In the genomic region with DNA sequence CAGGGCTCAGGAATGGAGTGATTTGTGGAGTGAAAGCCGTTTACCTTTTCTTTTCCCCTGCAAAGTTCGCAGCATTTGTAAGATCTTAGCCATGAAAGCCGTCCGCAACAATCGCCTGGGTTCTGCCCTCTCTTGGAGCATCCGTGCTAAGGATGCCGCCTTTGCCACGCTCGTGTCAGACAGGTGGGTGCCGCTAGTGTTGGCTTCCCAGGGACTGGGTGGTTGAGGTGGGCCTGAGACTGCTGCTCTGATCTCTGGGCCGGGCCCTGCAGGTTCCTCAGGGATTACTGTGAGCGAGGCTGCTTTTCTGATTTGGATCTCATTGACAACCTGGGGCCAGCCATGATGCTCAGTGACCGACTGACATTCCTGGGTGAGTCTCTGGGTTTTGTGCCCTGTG, we compare ENCODE assay signal across 29 cellular contexts.
"Had no signal": no experiment of that assay in that cellular context is flagged by ENCODE, and none has a peak within 500 bp of the region (broad histone marks: within the 10 kb centered on the region; RNA-seq: fewer than 3 reads in every experiment).

No MANE protein-coding gene starts in this region.

- DNase-seq: activated CD4-positive, alpha-beta memory T cell treated with anti-CD3 and anti-CD28 coated beads for 36 hours; activated CD4-positive, alpha-beta T cell treated with anti-CD3 and anti-CD28 coated beads for 36 hours; activated CD4-positive, alpha-beta T cell treated with anti-CD3 and anti-CD28 coated beads, Interleukin-2, amount 10 ng/mL, durations not matched to agents 24 days and 14 days; activated CD4-positive, CD25-positive, alpha-beta regulatory T cell; activated CD4-positive, CD25-positive, alpha-beta regulatory T cell treated with anti-CD3 and anti-CD28 coated beads, Interleukin-2, amount 50 U/mL, for 72 hours; activated CD8-positive, alpha-beta memory T cell treated with anti-CD3 and anti-CD28 coated beads, Interleukin-2, amount 10 ng/mL, durations not matched to agents 7 days and 5 days; activated CD8-positive, alpha-beta memory T cell treated with anti-CD3 and anti-CD28 coated beads, Interleukin-2, amount 50 U/mL, for 4 hours; activated CD8-positive, alpha-beta T cell treated with anti-CD3 and anti-CD28 coated beads, Interleukin-2, amount 10 ng/mL, durations not matched to agents 7 days and 5 days; activated effector memory CD4-positive, alpha-beta T cell treated with anti-CD3 and anti-CD28 coated beads, Interleukin-2, amount 50 U/mL, for 16 hours; activated naive CD4-positive, alpha-beta T cell treated with anti-CD3 and anti-CD28 coated beads for 36 hours; activated naive CD8-positive, alpha-beta T cell treated with anti-CD3 and anti-CD28 coated beads for 36 hours; activated naive CD8-positive, alpha-beta T cell treated with anti-CD3 and anti-CD28 coated beads, Interleukin-2, amount 50 U/mL, for 24 hours; activated T-cell treated with anti-CD3 and anti-CD28 coated beads, Interleukin-2, amount 50 U/mL, for 1 hour; activated T-cell treated with anti-CD3 and anti-CD28 coated beads, Interleukin-2, amount 50 U/mL, for 48 hours; adrenal gland; amygdala; body of pancreas; cortex of kidney; dermis blood vessel endothelial cell; effector CD4-positive, alpha-beta T cell; effector memory CD8-positive, alpha-beta T cell; erythroblast; foreskin keratinocyte; gastrocnemius medialis; glutamatergic neuron; heart left ventricle; T-helper 2 cell had no signal

- ATAC-seq: activated CD4-positive, alpha-beta T cell treated with anti-CD3 and anti-CD28 coated beads for 36 hours; activated CD8-positive, alpha-beta memory T cell treated with anti-CD3 and anti-CD28 coated beads, Interleukin-2, amount 10 ng/mL, durations not matched to agents 7 days and 5 days; activated CD8-positive, alpha-beta T cell treated with anti-CD3 and anti-CD28 coated beads, Interleukin-2, amount 10 ng/mL, durations not matched to agents 7 days and 5 days; activated naive CD8-positive, alpha-beta T cell treated with anti-CD3 and anti-CD28 coated beads, Interleukin-2, amount 50 U/mL, for 24 hours; body of pancreas; effector memory CD8-positive, alpha-beta T cell; foreskin keratinocyte; gastrocnemius medialis; heart left ventricle had no signal

- H3K9me3 ChIP-seq: adrenal gland, body of pancreas, esophagus muscularis mucosa, gastrocnemius medialis, heart left ventricle had no signal

- H3K4me3 ChIP-seq: adrenal gland, body of pancreas, esophagus muscularis mucosa, gastrocnemius medialis, heart left ventricle had no signal

- H3K4me1 ChIP-seq: adrenal gland, foreskin keratinocyte had no signal

- H3K27ac ChIP-seq: adrenal gland, body of pancreas, esophagus muscularis mucosa, foreskin keratinocyte, gastrocnemius medialis, heart left ventricle had no signal

- H3K27me3 ChIP-seq: adrenal gland, body of pancreas, esophagus muscularis mucosa, foreskin keratinocyte, gastrocnemius medialis, heart left ventricle had no signal

- FAIRE-seq: colon had no signal
